Comparison of ENCODE assay signal across 8 cellular contexts in the genomic region with DNA sequence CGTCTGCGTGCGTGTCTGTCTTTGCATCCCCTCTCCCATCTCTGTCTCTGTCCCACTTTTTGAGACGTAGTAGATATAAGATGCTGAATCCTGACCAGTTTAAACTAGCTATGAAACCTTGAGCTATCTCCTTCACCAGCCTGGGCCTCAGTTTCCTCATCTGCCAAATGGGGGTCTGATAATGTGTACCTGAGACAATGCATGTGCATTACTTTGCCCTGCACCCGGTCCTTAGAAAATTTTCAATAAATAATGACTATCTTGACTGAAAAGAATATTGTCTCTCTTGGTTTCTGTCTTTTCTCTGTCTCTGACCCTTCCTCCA. TPM values are rescaled to one million over a fixed set of nuclear protein-coding genes. Genes with fewer than 3 reads are reported as not detected.
DNase-seq lines count a peak whose midpoint lies in the region; ATAC-seq and TF ChIP-seq lines count a peak whose summit lies in the region.

No MANE protein-coding gene starts in this region.

- intact Hi-C loops in CD8-positive, alpha-beta T cell (cut with DNase I, micrococcal nuclease) = loop anchor here (2.0 to 10.0 kb wide), 4 partner anchors 130 to 948 kb away; a partner anchor contains a TSS
- intact Hi-C loops in Panc1 (cut with micrococcal nuclease; ENCODE audit: unreplicated experiment) = no loop called here
- intact Hi-C loops in ovary (cut with DNase I) = no loop called here

- H3K4me3 ChIP-seq in CD8-positive, alpha-beta T cell (ENCODE audit: low read depth, low read length) = peak overlapping the region; percentile 67
- peak overlapping the region; percentile 72 to 93 for H3K4me3 ChIP-seq in Panc1 (ENCODE audit: low read depth in 2 of 2, low read length in 2 of 2)
- peak overlapping the region; percentile 67 for H3K4me3 ChIP-seq in epithelial cell of esophagus (ENCODE audit: low read length)
- peak overlapping the region; percentile 56 for H3K4me3 ChIP-seq in ovary

- no peaks in the 10 kb centered on the region for H3K9me3 ChIP-seq in CD8-positive, alpha-beta T cell (ENCODE audit: low read length)
- H3K9me3 ChIP-seq in Panc1 (ENCODE audit: control insufficient read depth, insufficient read depth, low read depth, low read length) = no peaks in the 10 kb centered on the region
- H3K9me3 ChIP-seq in ovary = no peaks in the 10 kb centered on the region

- no peaks in the 10 kb centered on the region for H3K27me3 ChIP-seq in CD8-positive, alpha-beta T cell (ENCODE audit: insufficient read depth, low read length)
- H3K27me3 ChIP-seq in Panc1 (ENCODE audit: control insufficient read depth, insufficient read depth, low read length) (no peaks in the 10 kb centered on the region), ovary (no peaks in the 10 kb centered on the region)

- ATAC-seq in CD8-positive, alpha-beta T cell = no peak
- ATAC-seq in Panc1 (no peak), GM21529 (IDR thresholded peaks at IDR 0.05; ENCODE audit: unreplicated experiment) (no peak), GM19463 (IDR thresholded peaks at IDR 0.05; ENCODE audit: unreplicated experiment) (no peak), HG02870 (IDR thresholded peaks at IDR 0.05; ENCODE audit: unreplicated experiment) (no peak)

- DNase-seq in CD8-positive, alpha-beta T cell = no peak
- DNase-seq in Panc1 (ENCODE audit: low read depth, low spot score) (no peak), epithelial cell of esophagus (ENCODE audit: low read depth) (no peak), ovary (no peak), MV-4-11 (lab: John Stamatoyannopoulos, UW) (no peak)

- H3K27me3 Mint-ChIP-seq in CD8-positive, alpha-beta T cell (ENCODE audit: low read depth) = no peaks in the 10 kb centered on the region

- CTCF ChIA-PET in CD8-positive, alpha-beta T cell (lab: Charles Lee) = no interaction called here
- CTCF ChIA-PET in Panc1 (lab: Charles Lee) = no interaction called here

- TF ChIP-seq EP300 in ovary (IDR thresholded peaks at IDR 0.05) = no peak

- H3K9me3 Mint-ChIP-seq in CD8-positive, alpha-beta T cell = no peaks in the 10 kb centered on the region

- POLR2A ChIA-PET in CD8-positive, alpha-beta T cell (lab: Charles Lee) = interaction anchor here (1.0 to 1.7 kb wide), 2 partner anchors 13 to 29 kb away, joined by 3 to 8 read pairs; a partner anchor contains a TSS
- POLR2A ChIA-PET in Panc1 (lab: Charles Lee) = interaction anchor here (0.7 kb wide), 1 partner anchor 29 kb away, joined by 4 read pairs; no protein-coding TSS in a partner anchor

- in situ Hi-C loops in Panc1 (cut with HindIII; ENCODE audit: low pct_unique_long_range_greater_than_20kb, low sequenced_read_pairs) = no loop called here

- no peak for TF ChIP-seq POLR2A in ovary (IDR thresholded peaks at IDR 0.05)

- peaks cover 3% of the 10 kb centered on the region for H3K4me1 ChIP-seq in CD8-positive, alpha-beta T cell (ENCODE audit: insufficient read depth, low read length)
- H3K4me1 ChIP-seq in Panc1 (ENCODE audit: control insufficient read depth, insufficient read depth, low read length) (peaks cover 6% of the 10 kb centered on the region; the same call in 1 of the 2 replicates), ovary (ENCODE audit: insufficient read depth) (no peaks in the 10 kb centered on the region)

- H3K4me3 Mint-ChIP-seq in CD8-positive, alpha-beta T cell = peak overlapping the region; percentile 88

- WGBS in ovary, 3 donors = 32 to 41% (median 39%) methylated on average over 5 of the region's 5 CpGs

- H3K27ac Mint-ChIP-seq in CD8-positive, alpha-beta T cell = peak overlapping the region; percentile 91

- no TSS peak for BruUV-seq in Panc1 (replicated peaks; lab: Mats Ljungman, UMichigan)

- H3K36me3 Mint-ChIP-seq in CD8-positive, alpha-beta T cell = peaks cover 7% of the 10 kb centered on the region

- H3K36me3 ChIP-seq in CD8-positive, alpha-beta T cell (ENCODE audit: insufficient read depth, low read length) = no peaks in the 10 kb centered on the region
- H3K36me3 ChIP-seq in Panc1 (ENCODE audit: control insufficient read depth, insufficient read depth, low read length) (no peaks in the 10 kb centered on the region; the same call in 1 of the 2 replicates), ovary (no peaks in the 10 kb centered on the region)

- H3K4me1 Mint-ChIP-seq in CD8-positive, alpha-beta T cell (ENCODE audit: low read depth) = peaks cover 25% of the 10 kb centered on the region

- peak overlapping the region; percentile 68 for H3K27ac ChIP-seq in CD8-positive, alpha-beta T cell (ENCODE audit: low read depth, low read length)
- H3K27ac ChIP-seq in Panc1 (ENCODE audit: low read length) (peak overlapping the region; percentile 79), ovary (peak overlapping the region; percentile 11 to 71)

- no peak for TF ChIP-seq CTCF in CD8-positive, alpha-beta T cell (IDR thresholded peaks at IDR 0.05)
- no peak for TF ChIP-seq CTCF in Panc1 (IDR thresholded peaks at IDR 0.05)
- TF ChIP-seq CTCF in epithelial cell of esophagus (IDR thresholded peaks at IDR 0.05; ENCODE audit: insufficient read depth, low read depth, low read length, missing control alignments) = no peak
- no peak for TF ChIP-seq CTCF in ovary (IDR thresholded peaks at IDR 0.05)

RNA-seq across cellular contexts. Expression of a gene that starts 0.6 kb away (rescaled TPM):
- 1 to 10 TPM; 7.7 to 8.6 TPM for total RNA-seq in CD8-positive, alpha-beta T cell
- total RNA-seq in Panc1 (2021; ENCODE audit: unreplicated experiment) (6.8 TPM), ovary (10 to 100 TPM; 12.8 to 21.0 (median 15.3) TPM)
- polyA plus RNA-seq in Panc1 (2012; ENCODE audit: insufficient read length) = 3.2 TPM
- polyA plus RNA-seq in ovary = 1 to 10 TPM; 7.5 to 8.4 TPM

RNA-seq across cellular contexts. Expression of a gene that starts 12.4 kb away (rescaled TPM):
- total RNA-seq in CD8-positive, alpha-beta T cell = 1,000 to 10,000 TPM in 1 of 2 experiments, 100 to 1,000 TPM in 1; 978 to 1,030 TPM
- 25.0 TPM for total RNA-seq in Panc1 (2021; ENCODE audit: unreplicated experiment)
- 22.7 TPM for polyA plus RNA-seq in Panc1 (2012; ENCODE audit: insufficient read length)
- total RNA-seq in ovary = 100 to 1,000 TPM; 104 to 232 (median 166) TPM
- polyA plus RNA-seq in ovary = 100 to 1,000 TPM; 167 to 185 TPM

RNA-seq across cellular contexts. Expression of a gene that starts 46.0 kb away (rescaled TPM):
- under 1 TPM; 0.05 to 0.08 TPM for total RNA-seq in CD8-positive, alpha-beta T cell
- total RNA-seq in Panc1 (2021; ENCODE audit: unreplicated experiment) (0.13 TPM), ovary (10 to 100 TPM in 3 of 7 donors, 1 to 10 TPM in 4; 2.9 to 15.6 (median 8.4) TPM)
- 0.08 TPM for polyA plus RNA-seq in Panc1 (2012; ENCODE audit: insufficient read length)
- 1 to 10 TPM; 4.0 to 4.1 TPM for polyA plus RNA-seq in ovary

Comparison
In these comparisons a context has a peak if more than half of its experiments do, and no peak if none do; other contexts are left out.
1. RNA of a gene that starts 12.4 kb away (total RNA-seq): 978 to 1,030 TPM in CD8-positive, alpha-beta T cell; 104 to 232 TPM in ovary and 25.0 TPM in Panc1 (single experiment); every median in the first group is over 4 times any median in the second.
2. intact Hi-C loops: an anchor here in CD8-positive, alpha-beta T cell (2.0 to 10.0 kb wide); none called in Panc1 and ovary.
3. Peak in every context shown above with its lines, with median percentiles within 50 percentile points of each other: H3K27ac ChIP-seq and H3K4me3 ChIP-seq.